9 cellular contexts compared by ENCODE assay signal in genomic region chr9:72952914-72953313, GRCh38. TPM values are rescaled to one million over a fixed set of nuclear protein-coding genes. Genes with fewer than 3 reads are reported as not detected.
DNase-seq lines count a peak whose midpoint lies in the region; ATAC-seq and TF ChIP-seq lines count a peak whose summit lies in the region.
"Had no signal": no experiment of that assay in that cellular context is flagged by ENCODE, and none has a peak within 500 bp of the region (broad histone marks: within the 10 kb centered on the region; RNA-seq: fewer than 3 reads in every experiment).

Gene ALDH1A1, minus strand, starts transcription at chr9:72953053. Its CDS starts 53 bp downstream, at chr9:72953000.

- peaks cover 25% of the 10 kb centered on the region for H3K4me1 Mint-ChIP-seq in WTC11

- H3K4me2 ChIP-seq in Karpas-422 (ENCODE audit: low read depth, low read length, poor library complexity, severe bottlenecking): peak within 1 kb of the TSS; percentile 28

- H3K79me2 ChIP-seq in Karpas-422 (ENCODE audit: low read length): no peaks in the 10 kb centered on the region

- no peak within 1 kb of the TSS for H2AFZ ChIP-seq in Karpas-422 (ENCODE audit: low read length)

- H3K27ac ChIP-seq in Karpas-422 (ENCODE audit: low read length): no peak within 1 kb of the TSS
- peak within 1 kb of the TSS; percentile 74 for H3K27ac ChIP-seq in subcutaneous abdominal adipose tissue (ENCODE audit: low read depth, low read length)

- H3K9ac ChIP-seq in Karpas-422 (ENCODE audit: low read length) (no peak within 1 kb of the TSS), subcutaneous abdominal adipose tissue (ENCODE audit: low read length in 5 of 5) (peak within 1 kb of the TSS in 4 of 5 donors; percentile 21 to 65 (median 42))

- DNase-seq in Karpas-422: no peak
- no peak for DNase-seq in WTC11 (ENCODE audit: low spot score)
- DNase-seq in kidney tubule cell (ENCODE audit: low spot score): peak; percentile 69
- DNase-seq in T-helper 1 cell: no peak
- DNase-seq: SIG-M5 had no signal

- H3K9me3 Mint-ChIP-seq in WTC11: peaks cover 10% of the 10 kb centered on the region

- no peaks in the 10 kb centered on the region for H3K9me3 ChIP-seq in Karpas-422 (ENCODE audit: low read length)
- no peaks in the 10 kb centered on the region for H3K9me3 ChIP-seq in subcutaneous abdominal adipose tissue (ENCODE audit: control insufficient read depth in 5 of 5, low read length in 5 of 5)

- H3K4me3 Mint-ChIP-seq in WTC11: no peak within 1 kb of the TSS

- H3K27me3 ChIP-seq in Karpas-422 (ENCODE audit: low read length) (no peaks in the 10 kb centered on the region), subcutaneous abdominal adipose tissue (ENCODE audit: control insufficient read depth in 5 of 5, insufficient read depth in 4 of 5, low read length in 5 of 5) (no peaks in the 10 kb centered on the region)

- H3K27me3 Mint-ChIP-seq in WTC11 (ENCODE audit: low read depth): no peaks in the 10 kb centered on the region

- H3K36me3 ChIP-seq in Karpas-422 (ENCODE audit: insufficient read depth, low read length): no peaks in the 10 kb centered on the region
- H3K36me3 ChIP-seq in subcutaneous abdominal adipose tissue (ENCODE audit: control insufficient read depth in 5 of 5, insufficient read depth in 5 of 5, low read length in 5 of 5): no peaks in the 10 kb centered on the region

- POLR2A ChIA-PET in WTC11 (lab: Charles Lee): no interaction called here

- CTCF ChIA-PET in WTC11 (lab: Charles Lee): no interaction called here

- no peak within 1 kb of the TSS for H3K4me3 ChIP-seq in Karpas-422 (ENCODE audit: low read length)
- peak within 1 kb of the TSS; percentile 48 to 66 (median 63) for H3K4me3 ChIP-seq in subcutaneous abdominal adipose tissue (ENCODE audit: low read depth in 1 of 5, low read length in 5 of 5)

- H3K9me2 ChIP-seq in Karpas-422 (replicated peaks; ENCODE audit: insufficient read depth, low read length): no peaks in the 10 kb centered on the region

- no peak for TF ChIP-seq CTCF in WTC11 (IDR thresholded peaks at IDR 0.05)

- H3K36me3 Mint-ChIP-seq in WTC11: peaks cover 3% of the 10 kb centered on the region

- H3K27ac Mint-ChIP-seq in WTC11: no peak within 1 kb of the TSS; the same call in 1 of the 2 replicates

- H4K20me1 ChIP-seq in Karpas-422 (ENCODE audit: insufficient read depth, low read depth, low read length): no peaks in the 10 kb centered on the region

- ATAC-seq in WTC11 (peak; percentile 74), HG03469 (IDR thresholded peaks at IDR 0.05; ENCODE audit: unreplicated experiment) (no peak), HG02885 (IDR thresholded peaks at IDR 0.05; ENCODE audit: poor library complexity, unreplicated experiment) (no peak), HG02870 (IDR thresholded peaks at IDR 0.05; ENCODE audit: unreplicated experiment) (no peak)

- peaks cover 10% of the 10 kb centered on the region for H3K4me1 ChIP-seq in Karpas-422 (ENCODE audit: low read length)
- peaks cover 0 to 65% (median 51%) of the 10 kb centered on the region in 5 donors for H3K4me1 ChIP-seq in subcutaneous abdominal adipose tissue (ENCODE audit: control insufficient read depth in 5 of 5, insufficient read depth in 5 of 5, low read length in 5 of 5)

TF ChIP-seq in WTC11, 78 proteins besides CTCF, POLR2A, EP300 and RAD21:
- TF ChIP-seq IRF2 (CRISPR knock-in tag; IDR thresholded peaks at IDR 0.05; ENCODE audit: borderline replicate concordance, low read depth) (no peak), ESRRA (CRISPR knock-in tag; IDR thresholded peaks at IDR 0.05; ENCODE audit: borderline replicate concordance) (no peak), PRRX2 (CRISPR knock-in tag; IDR thresholded peaks at IDR 0.05) (no peak), E2F5 (CRISPR knock-in tag; IDR thresholded peaks at IDR 0.05) (no peak), ATF3 (CRISPR knock-in tag; conservative IDR thresholded peaks at IDR 0.05) (no peak), OVOL2 (CRISPR knock-in tag; IDR thresholded peaks at IDR 0.05; ENCODE audit: borderline replicate concordance) (no peak), STAT6 (CRISPR knock-in tag; conservative IDR thresholded peaks at IDR 0.05; ENCODE audit: low read depth) (no peak), NR1H2 (CRISPR knock-in tag; IDR thresholded peaks at IDR 0.05) (no peak), E2F1 (CRISPR knock-in tag; IDR thresholded peaks at IDR 0.05) (no peak), ZNF416 (CRISPR knock-in tag; IDR thresholded peaks at IDR 0.05) (no peak), IRF1 (CRISPR knock-in tag; IDR thresholded peaks at IDR 0.05) (no peak), PRDM15 (CRISPR knock-in tag; IDR thresholded peaks at IDR 0.05) (no peak), JUN (CRISPR knock-in tag; IDR thresholded peaks at IDR 0.05) (no peak), TEAD4 (CRISPR knock-in tag; IDR thresholded peaks at IDR 0.05) (no peak)

RNA-seq across cellular contexts. Expression of gene ALDH1A1, which starts in this region (rescaled TPM):
- not detected in 2 replicates for total RNA-seq in Karpas-422 (2014; rRNA removed; shearing (Covaris generic); ENCODE audit: low replicate concordance)
- total RNA-seq in WTC11 (2021): 1.9 to 3.3 TPM (median 2.4 TPM) in 3 replicates
